ENCODE assay signal across 8 cellular contexts in genomic region chr3:8622873-8623725, GRCh38. TPM values are rescaled to one million over a fixed set of nuclear protein-coding genes. Genes with fewer than 3 reads are reported as not detected.
DNase-seq lines count a peak whose midpoint lies in the region; ATAC-seq and TF ChIP-seq lines count a peak whose summit lies in the region.

No MANE protein-coding gene starts in this region.

- no peaks in the 10 kb centered on the region for H3K36me3 ChIP-seq in KMS-11 (ENCODE audit: insufficient read depth)

- no peak overlapping the region for H3K27ac Mint-ChIP-seq in T-helper 17 cell

- no peak overlapping the region for H3K27ac ChIP-seq in KMS-11

- no peaks in the 10 kb centered on the region for H3K36me3 Mint-ChIP-seq in T-helper 17 cell (ENCODE audit: low read depth)

- peak; percentile 82 for TF ChIP-seq CTCF in KMS-11 (conservative IDR thresholded peaks at IDR 0.05; ENCODE audit: low read depth, low read length)

- no peaks in the 10 kb centered on the region for H3K9me3 ChIP-seq in T-helper 17 cell (ENCODE audit: control insufficient read depth, low read length, poor library complexity, severe bottlenecking)

- no peaks in the 10 kb centered on the region for H3K27me3 ChIP-seq in KMS-11 (ENCODE audit: insufficient read depth, low read depth)

- H3K9ac ChIP-seq in KMS-11, result peak overlapping the region; percentile 5; the same call in 1 of the 2 replicates

- peaks cover 32% of the 10 kb centered on the region for H3K4me1 ChIP-seq in KMS-11 (ENCODE audit: low read depth, poor library complexity, severe bottlenecking)

- no peaks in the 10 kb centered on the region for H4K20me1 ChIP-seq in KMS-11 (ENCODE audit: insufficient read depth)

- H3K4me3 Mint-ChIP-seq in T-helper 17 cell, result peak overlapping the region; percentile 73

- H3K79me2 ChIP-seq in KMS-11 (ENCODE audit: insufficient read depth, low read depth), result no peaks in the 10 kb centered on the region

- H2AFZ ChIP-seq in KMS-11 (ENCODE audit: low read depth), result peak overlapping the region; percentile 27; the same call in 1 of the 2 replicates

- no peak overlapping the region; the same call in 1 of the 2 replicates for H3K4me2 ChIP-seq in KMS-11

- ATAC-seq in T-helper 17 cell, result peak; percentile 52

- H3K27me3 Mint-ChIP-seq in T-helper 17 cell, result peaks cover 19% of the 10 kb centered on the region

- peaks cover 2% of the 10 kb centered on the region for H3K4me1 Mint-ChIP-seq in T-helper 17 cell

- no peak overlapping the region for H3K4me3 ChIP-seq in KMS-11 (IDR thresholded peaks at IDR 0.05; ENCODE audit: insufficient read depth, low read depth, low read length)

- DNase-seq in activated CD4-positive, alpha-beta T cell treated with anti-CD3 and anti-CD28 coated beads for 48 hours, result peak; percentile 64
- no peak for DNase-seq in activated CD4-positive, alpha-beta T cell treated with anti-CD3 and anti-CD28 coated beads for 4 hours
- DNase-seq in H4 (ENCODE audit: low spot score) (peak; percentile 66), T-helper 17 cell (peak in 1 of 3 donors; percentile 12), cerebellar cortex (ENCODE audit: low spot score) (peak; percentile 43), kidney tubule cell (ENCODE audit: low spot score) (peak; percentile 73)
- DNase-seq in stimulated activated CD4-positive, alpha-beta T cell treated with anti-CD3 and anti-CD28 coated beads, Interleukin-2, amount 100 ng/mL, for 24 hours, result peak; percentile 41 to 60

RNA-seq across cellular contexts. Expression of gene SSUH2, which starts 21.5 kb away (rescaled TPM):
- total RNA-seq in H4 (2014; rRNA removed; shearing (Covaris generic)), result 0.06 TPM in 1 of 2 replicates, not detected in the other
- not detected for total RNA-seq in T-helper 17 cell

Comparison
In these comparisons a context has a peak if more than half of its experiments do, and no peak if none do; other contexts are left out.
1. DNase-seq: peak in activated CD4-positive, alpha-beta T cell treated with anti-CD3 and anti-CD28 coated beads for 48 hours (single experiment), H4 (single experiment), cerebellar cortex (single experiment), kidney tubule cell (single experiment) and stimulated activated CD4-positive, alpha-beta T cell treated with anti-CD3 and anti-CD28 coated beads, Interleukin-2, amount 100 ng/mL, for 24 hours (2 of 2); none in activated CD4-positive, alpha-beta T cell treated with anti-CD3 and anti-CD28 coated beads for 4 hours (0 of 2).